ENCODE assay signal across 22 cellular contexts in genomic region chr16:79400462-79401149, GRCh38.
DNase-seq lines count a peak whose midpoint lies in the region; ATAC-seq and TF ChIP-seq lines count a peak whose summit lies in the region.
"Had no signal": no experiment of that assay in that cellular context is flagged by ENCODE, and none has a peak within 500 bp of the region (broad histone marks: within the 10 kb centered on the region; RNA-seq: fewer than 3 reads in every experiment).

No MANE protein-coding gene starts in this region.

- H3K27me3 ChIP-seq in colonic mucosa (no peaks in the 10 kb centered on the region), parathyroid adenoma (ENCODE audit: control insufficient read depth, insufficient read depth, low read length) (no peaks in the 10 kb centered on the region)
- H3K27me3 ChIP-seq: BLaER1 treated with 17β-estradiol and CSF1 and Interleukin-3, amounts not matched to agents 10 nM and 100 nM; MG63 had no signal

- no peaks in the 10 kb centered on the region for H3K36me3 Mint-ChIP-seq in activated T-cell treated with anti-CD3 and anti-CD28 coated beads, Interleukin-2, amount 50 U/mL, for 72 hours (ENCODE audit: insufficient read depth in 2 of 2)

- no peaks in the 10 kb centered on the region for H3K79me2 ChIP-seq in parathyroid adenoma

- no peak overlapping the region for H3K4me3 ChIP-seq in colonic mucosa
- H3K4me3 ChIP-seq in parathyroid adenoma (ENCODE audit: low read depth, low read length) = no peak overlapping the region
- H3K4me3 ChIP-seq: BLaER1 treated with 17β-estradiol and CSF1 and Interleukin-3, amounts not matched to agents 10 nM and 100 nM; GM23248; MG63 had no signal

- no peaks in the 10 kb centered on the region for H3K4me1 Mint-ChIP-seq in activated T-cell treated with anti-CD3 and anti-CD28 coated beads, Interleukin-2, amount 50 U/mL, for 72 hours (ENCODE audit: low read depth)

- H3K9ac ChIP-seq in colonic mucosa (ENCODE audit: low read depth in 2 of 2, low read length in 2 of 2) (no peak overlapping the region), parathyroid adenoma (no peak overlapping the region)
- H3K9ac ChIP-seq: BLaER1 treated with 17β-estradiol and CSF1 and Interleukin-3, amounts not matched to agents 10 nM and 100 nM; GM23248 had no signal

- no peak overlapping the region for H3K27ac Mint-ChIP-seq in activated T-cell treated with anti-CD3 and anti-CD28 coated beads, Interleukin-2, amount 50 U/mL, for 72 hours
- H3K27ac Mint-ChIP-seq: CD8-positive, alpha-beta memory T cell had no signal

- H3K9me3 Mint-ChIP-seq in activated T-cell treated with anti-CD3 and anti-CD28 coated beads, Interleukin-2, amount 50 U/mL, for 72 hours = peaks cover under 1% of the 10 kb centered on the region in 2 donors
- H3K9me3 Mint-ChIP-seq: CD8-positive, alpha-beta memory T cell had no signal

- peak overlapping the region; percentile 6 for H2AFZ ChIP-seq in parathyroid adenoma
- H2AFZ ChIP-seq: GM23248 had no signal

- H3K9me3 ChIP-seq in colonic mucosa (no peaks in the 10 kb centered on the region), parathyroid adenoma (ENCODE audit: control insufficient read depth, low read length) (no peaks in the 10 kb centered on the region)
- H3K9me3 ChIP-seq: MG63 had no signal

- intact Hi-C loops in colonic mucosa (cut with DNase I) (loop anchor here (5.0 kb wide), 1 partner anchor 857 kb away; no protein-coding TSS in a partner anchor), left colon (cut with DNase I, micrococcal nuclease) (no loop called here)

- H3K4me1 ChIP-seq in colonic mucosa = peaks cover 3% of the 10 kb centered on the region
- peaks cover 3% of the 10 kb centered on the region for H3K4me1 ChIP-seq in parathyroid adenoma

- TF ChIP-seq CTCF in colonic mucosa (IDR thresholded peaks at IDR 0.05) (no peak), parathyroid adenoma (IDR thresholded peaks at IDR 0.05) (no peak)

- H3K27ac ChIP-seq in colonic mucosa = peak overlapping the region; percentile 5
- H3K27ac ChIP-seq in parathyroid adenoma = no peak overlapping the region
- H3K27ac ChIP-seq: BLaER1 treated with 17β-estradiol and CSF1 and Interleukin-3, amounts not matched to agents 10 nM and 100 nM; GM23248 had no signal

- H3K4me2 ChIP-seq in parathyroid adenoma (ENCODE audit: low read length) = no peak overlapping the region
- H3K4me2 ChIP-seq: BLaER1 treated with 17β-estradiol and CSF1 and Interleukin-3, amounts not matched to agents 10 nM and 100 nM had no signal

- ATAC-seq in left colon (peak; percentile 81), GM21447 (IDR thresholded peaks at IDR 0.05; ENCODE audit: unreplicated experiment) (no peak)
- ATAC-seq in activated T-cell treated with anti-CD3 and anti-CD28 coated beads, Interleukin-2, amount 50 U/mL, for 72 hours (replicated peaks in 1 of 2) = no peak
- ATAC-seq: SK-N-SH treated with all-trans-retinoic acid at 6 μM for 48 hours had no signal

- DNase-seq in ELF-1 (ENCODE audit: low read depth, low spot score) = peak; percentile 95
- peak; percentile 50 for DNase-seq in colonic mucosa
- peak; percentile 50 to 76 for DNase-seq in left colon
- DNase-seq in activated T-cell treated with anti-CD3 and anti-CD28 coated beads, Interleukin-2, amount 50 U/mL, for 72 hours = no peak
- DNase-seq in 8988T = no peak
- DNase-seq in NCI-H345 (lab: John Stamatoyannopoulos, UW) = no peak
- DNase-seq: CD8-positive, alpha-beta memory T cell; GDM1; GM23248; HCEC 1CT; IMR-90; Karpas-422; MG63; NCI-H1048; NCI-H1436; NCI-H1930; RPMI8226; SHP77 treated with DMSO at 0.1 percent for 48 hours had no signal

- H3K36me3 ChIP-seq in colonic mucosa = no peaks in the 10 kb centered on the region
- no peaks in the 10 kb centered on the region for H3K36me3 ChIP-seq in parathyroid adenoma (ENCODE audit: control insufficient read depth, insufficient read depth, low read length)
- H3K36me3 ChIP-seq: BLaER1 treated with 17β-estradiol and CSF1 and Interleukin-3, amounts not matched to agents 10 nM and 100 nM; MG63 had no signal

- no peak overlapping the region for H3K4me3 Mint-ChIP-seq in activated T-cell treated with anti-CD3 and anti-CD28 coated beads, Interleukin-2, amount 50 U/mL, for 72 hours
- H3K4me3 Mint-ChIP-seq: CD8-positive, alpha-beta memory T cell had no signal

- H3K27me3 Mint-ChIP-seq in activated T-cell treated with anti-CD3 and anti-CD28 coated beads, Interleukin-2, amount 50 U/mL, for 72 hours (ENCODE audit: low read depth) = peaks cover under 1% of the 10 kb centered on the region
- H3K27me3 Mint-ChIP-seq: CD8-positive, alpha-beta memory T cell had no signal

Comparison
In these comparisons a context has a peak if more than half of its experiments do, and no peak if none do; other contexts are left out.
1. DNase-seq: peak in ELF-1 (single experiment), colonic mucosa (single experiment) and left colon (2 of 2); none in activated T-cell treated with anti-CD3 and anti-CD28 coated beads, Interleukin-2, amount 50 U/mL, for 72 hours (0 of 2), 8988T (single experiment) and NCI-H345 (single experiment).